24 cellular contexts compared by ENCODE assay signal in the genomic region with DNA sequence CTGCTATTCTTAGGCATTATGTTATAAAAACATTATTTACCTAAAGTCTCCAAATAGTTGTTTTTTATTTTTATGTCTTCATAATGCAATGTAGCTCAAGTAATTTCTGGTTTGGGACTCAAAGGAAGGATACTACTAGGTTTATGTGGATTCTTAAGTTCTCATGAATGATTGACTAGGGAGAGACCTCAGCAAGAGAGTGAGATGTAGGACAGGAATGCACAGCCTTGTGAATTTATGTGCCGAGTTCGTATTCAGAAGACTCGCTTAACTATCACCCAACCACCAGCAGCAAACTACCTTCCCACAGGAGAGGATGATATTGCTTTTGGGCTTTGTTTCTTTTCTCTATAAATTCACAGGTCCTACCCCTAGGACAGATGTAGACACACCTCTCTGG.
"Had no signal": no experiment of that assay in that cellular context is flagged by ENCODE, and none has a peak within 500 bp of the region (broad histone marks: within the 10 kb centered on the region; RNA-seq: fewer than 3 reads in every experiment).

No MANE protein-coding gene starts in this region.

- H3K4me1 ChIP-seq: esophagus muscularis mucosa, gastrocnemius medialis, parathyroid adenoma, prostate gland, testis, transverse colon had no signal

- DNase-seq: effector memory CD4-positive, alpha-beta T cell; gastrocnemius medialis; glutamatergic neuron; islet precursor cell; left colon; left ventricle myocardium superior; mesendoderm; mucosa of descending colon; naive thymus-derived CD8-positive, alpha-beta T cell; nucleus accumbens; stimulated activated CD4-positive, alpha-beta T cell treated with anti-CD3 and anti-CD28 coated beads, Interleukin-15, amount 100 ng/mL, for 24 hours; stimulated activated CD4-positive, alpha-beta T cell treated with anti-CD3 and anti-CD28 coated beads, Interleukin-1b, Interleukin-23, amount 100 ng/mL, for 48 hours; stimulated activated CD4-positive, alpha-beta T cell treated with anti-CD3 and anti-CD28 coated beads, Interleukin-4, amount 100 ng/mL, for 4 hours; stimulated activated naive B cell treated with anti-CD40 and anti-IgM and Interleukin-4, amounts not matched to agents 10 μg/mL and 1 μg/mL and 100 μg/mL, for 72 hours; stimulated activated naive CD8-positive, alpha-beta T cell treated with anti-CD3 and anti-CD28 coated beads, Interleukin-15, amount 100 ng/mL, for 72 hours; transverse colon had no signal

- H3K9ac ChIP-seq: parathyroid adenoma had no signal

- H3K9me3 ChIP-seq: esophagus muscularis mucosa, gastrocnemius medialis, mucosa of descending colon, prostate gland, spleen, testis, transverse colon had no signal

- H3K36me3 ChIP-seq: gastrocnemius medialis, prostate gland had no signal

- H3K4me1 Mint-ChIP-seq: naive thymus-derived CD8-positive, alpha-beta T cell; neural crest cell; stimulated activated naive B cell treated with anti-CD40 and anti-IgM and Interleukin-4, amounts not matched to agents 10 μg/mL and 1 μg/mL and 100 μg/mL, for 72 hours; stimulated activated naive CD8-positive, alpha-beta T cell treated with anti-CD3 and anti-CD28 coated beads, Interleukin-15, amount 100 ng/mL, for 72 hours had no signal

- H3K4me3 ChIP-seq: esophagus muscularis mucosa, gastrocnemius medialis, lung, mucosa of descending colon, prostate gland, spleen, testis, transverse colon had no signal

- H3K27ac Mint-ChIP-seq: naive thymus-derived CD8-positive, alpha-beta T cell; stimulated activated naive B cell treated with anti-CD40 and anti-IgM and Interleukin-4, amounts not matched to agents 10 μg/mL and 1 μg/mL and 100 μg/mL, for 72 hours; stimulated activated naive CD8-positive, alpha-beta T cell treated with anti-CD3 and anti-CD28 coated beads, Interleukin-15, amount 100 ng/mL, for 72 hours had no signal

- H3K9me3 Mint-ChIP-seq: naive thymus-derived CD8-positive, alpha-beta T cell; stimulated activated naive B cell treated with anti-CD40 and anti-IgM and Interleukin-4, amounts not matched to agents 10 μg/mL and 1 μg/mL and 100 μg/mL, for 72 hours; stimulated activated naive CD8-positive, alpha-beta T cell treated with anti-CD3 and anti-CD28 coated beads, Interleukin-15, amount 100 ng/mL, for 72 hours had no signal

- H3K27me3 ChIP-seq: esophagus muscularis mucosa, gastrocnemius medialis, spleen, testis, transverse colon had no signal

- H3K4me3 Mint-ChIP-seq: naive thymus-derived CD8-positive, alpha-beta T cell; neural crest cell; stimulated activated naive B cell treated with anti-CD40 and anti-IgM and Interleukin-4, amounts not matched to agents 10 μg/mL and 1 μg/mL and 100 μg/mL, for 72 hours; stimulated activated naive CD8-positive, alpha-beta T cell treated with anti-CD3 and anti-CD28 coated beads, Interleukin-15, amount 100 ng/mL, for 72 hours had no signal

- H3K27ac ChIP-seq: epithelial cell of prostate, esophagus muscularis mucosa, gastrocnemius medialis, parathyroid adenoma, prostate gland, testis, transverse colon had no signal

- H3K36me3 Mint-ChIP-seq: naive thymus-derived CD8-positive, alpha-beta T cell; stimulated activated naive B cell treated with anti-CD40 and anti-IgM and Interleukin-4, amounts not matched to agents 10 μg/mL and 1 μg/mL and 100 μg/mL, for 72 hours had no signal
